5 cellular contexts compared by ENCODE assay signal in the genomic region with DNA sequence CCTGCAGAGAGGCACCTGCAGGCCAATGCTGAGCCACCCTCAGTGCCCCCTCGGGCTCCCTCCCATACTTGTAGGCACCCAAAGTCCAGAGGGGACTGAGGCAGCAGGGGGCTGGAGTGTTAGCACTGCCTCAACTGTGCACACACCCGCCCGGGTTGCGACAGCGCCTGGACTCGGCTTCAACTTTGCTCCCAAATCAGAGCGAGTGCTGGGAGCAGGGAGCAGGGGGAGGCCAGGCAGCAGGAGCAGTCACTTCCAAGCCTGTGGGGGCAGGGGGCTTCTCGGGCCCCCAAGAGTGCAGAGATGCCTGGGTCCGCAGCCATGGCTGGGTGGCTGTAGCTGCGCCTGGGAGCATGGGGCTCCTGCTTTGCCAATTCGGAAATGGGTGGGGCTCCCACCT.
"Had no signal": no experiment of that assay in that cellular context is flagged by ENCODE, and none has a peak within 500 bp of the region (broad histone marks: within the 10 kb centered on the region; RNA-seq: fewer than 3 reads in every experiment).

No MANE protein-coding gene starts in this region.

- DNase-seq: H9, HCEC 1CT, IMR-90 had no signal

- H3K4me3 ChIP-seq: GM23338 had no signal

- H3K4me3 Mint-ChIP-seq: GM23338, H9 had no signal

- H3K27ac ChIP-seq: HL-60 had no signal

- ATAC-seq: GM23338 had no signal

- H3K27ac Mint-ChIP-seq: GM23338, H9 had no signal

- H3K4me2 ChIP-seq: GM23338 had no signal

- H2AFZ ChIP-seq: GM23338 had no signal
